1 cellular context compared by ENCODE assay signal in the genomic region with DNA sequence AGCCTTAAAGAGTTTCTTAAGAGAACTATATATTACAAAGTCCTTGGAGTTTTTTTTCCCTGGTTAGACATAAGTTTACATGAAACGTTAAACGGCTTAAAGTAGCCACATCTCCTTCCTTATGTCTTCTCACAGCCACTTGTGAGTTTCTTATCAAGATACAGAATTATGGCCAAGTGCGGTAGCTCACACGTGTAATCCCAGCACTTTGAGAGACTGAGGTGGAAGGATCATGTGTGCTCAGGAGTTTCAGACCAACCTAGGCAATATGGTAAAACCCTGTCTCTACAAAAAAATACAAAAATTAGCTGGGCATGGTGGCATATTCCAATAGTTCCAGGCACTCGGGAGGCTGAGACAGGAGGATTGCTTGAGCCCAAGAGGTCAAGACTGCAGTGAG.
TF ChIP-seq lines count a peak whose summit lies in the region.

No MANE protein-coding gene starts in this region.

TF ChIP-seq in GM23338, 12 proteins besides CTCF, POLR2A, EP300 and RAD21 (continued from another document):
- TF ChIP-seq ZNF462 (CRISPR knock-in tag; IDR thresholded peaks at IDR 0.05) (no peak), ZNF114 (CRISPR knock-in tag; IDR thresholded peaks at IDR 0.05) (no peak), CREB1 (CRISPR knock-in tag; IDR thresholded peaks at IDR 0.05; ENCODE audit: low read depth) (no peak), STAT1 (IDR thresholded peaks at IDR 0.05; ENCODE audit: unreplicated experiment) (no peak), EZH2 (IDR thresholded peaks at IDR 0.05; ENCODE audit: low read depth, unreplicated experiment) (no peak), POLR2AphosphoS5 (IDR thresholded peaks at IDR 0.05; ENCODE audit: low read depth) (no peak), ZNF331 (CRISPR knock-in tag; IDR thresholded peaks at IDR 0.05; ENCODE audit: low read depth) (no peak), EZH2phosphoT487 (IDR thresholded peaks at IDR 0.05; ENCODE audit: unreplicated experiment) (no peak)
- TF ChIP-seq, protein P1, sequence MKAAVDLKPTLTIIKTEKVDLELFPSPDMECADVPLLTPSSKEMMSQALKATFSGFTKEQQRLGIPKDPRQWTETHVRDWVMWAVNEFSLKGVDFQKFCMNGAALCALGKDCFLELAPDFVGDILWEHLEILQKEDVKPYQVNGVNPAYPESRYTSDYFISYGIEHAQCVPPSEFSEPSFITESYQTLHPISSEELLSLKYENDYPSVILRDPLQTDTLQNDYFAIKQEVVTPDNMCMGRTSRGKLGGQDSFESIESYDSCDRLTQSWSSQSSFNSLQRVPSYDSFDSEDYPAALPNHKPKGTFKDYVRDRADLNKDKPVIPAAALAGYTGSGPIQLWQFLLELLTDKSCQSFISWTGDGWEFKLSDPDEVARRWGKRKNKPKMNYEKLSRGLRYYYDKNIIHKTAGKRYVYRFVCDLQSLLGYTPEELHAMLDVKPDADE (IDR thresholded peaks at IDR 0.05) = no peak
- TF ChIP-seq, protein P2, sequence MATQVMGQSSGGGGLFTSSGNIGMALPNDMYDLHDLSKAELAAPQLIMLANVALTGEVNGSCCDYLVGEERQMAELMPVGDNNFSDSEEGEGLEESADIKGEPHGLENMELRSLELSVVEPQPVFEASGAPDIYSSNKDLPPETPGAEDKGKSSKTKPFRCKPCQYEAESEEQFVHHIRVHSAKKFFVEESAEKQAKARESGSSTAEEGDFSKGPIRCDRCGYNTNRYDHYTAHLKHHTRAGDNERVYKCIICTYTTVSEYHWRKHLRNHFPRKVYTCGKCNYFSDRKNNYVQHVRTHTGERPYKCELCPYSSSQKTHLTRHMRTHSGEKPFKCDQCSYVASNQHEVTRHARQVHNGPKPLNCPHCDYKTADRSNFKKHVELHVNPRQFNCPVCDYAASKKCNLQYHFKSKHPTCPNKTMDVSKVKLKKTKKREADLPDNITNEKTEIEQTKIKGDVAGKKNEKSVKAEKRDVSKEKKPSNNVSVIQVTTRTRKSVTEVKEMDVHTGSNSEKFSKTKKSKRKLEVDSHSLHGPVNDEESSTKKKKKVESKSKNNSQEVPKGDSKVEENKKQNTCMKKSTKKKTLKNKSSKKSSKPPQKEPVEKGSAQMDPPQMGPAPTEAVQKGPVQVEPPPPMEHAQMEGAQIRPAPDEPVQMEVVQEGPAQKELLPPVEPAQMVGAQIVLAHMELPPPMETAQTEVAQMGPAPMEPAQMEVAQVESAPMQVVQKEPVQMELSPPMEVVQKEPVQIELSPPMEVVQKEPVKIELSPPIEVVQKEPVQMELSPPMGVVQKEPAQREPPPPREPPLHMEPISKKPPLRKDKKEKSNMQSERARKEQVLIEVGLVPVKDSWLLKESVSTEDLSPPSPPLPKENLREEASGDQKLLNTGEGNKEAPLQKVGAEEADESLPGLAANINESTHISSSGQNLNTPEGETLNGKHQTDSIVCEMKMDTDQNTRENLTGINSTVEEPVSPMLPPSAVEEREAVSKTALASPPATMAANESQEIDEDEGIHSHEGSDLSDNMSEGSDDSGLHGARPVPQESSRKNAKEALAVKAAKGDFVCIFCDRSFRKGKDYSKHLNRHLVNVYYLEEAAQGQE (IDR thresholded peaks at IDR 0.05; ENCODE audit: unreplicated experiment) = no peak
